Comparison of ENCODE assay signal across 2 cellular contexts in genomic region chr17:64410750-64411490, GRCh38.
TF ChIP-seq lines count a peak whose summit lies in the region.

No MANE protein-coding gene starts in this region.

TF ChIP-seq in A549, 52 proteins besides CTCF, POLR2A, EP300 and RAD21 (continued from another document):
- TF ChIP-seq MYC (IDR thresholded peaks at IDR 0.05; ENCODE audit: borderline replicate concordance, low read length) (no peak), CHD4 (IDR thresholded peaks at IDR 0.05; ENCODE audit: borderline replicate concordance) (no peak), CEBPB (IDR thresholded peaks at IDR 0.05) (no peak), ZFP36 (IDR thresholded peaks at IDR 0.05; ENCODE audit: borderline replicate concordance, partially characterized antibody) (no peak)

TF ChIP-seq in HEK293, 187 proteins besides CTCF, POLR2A, EP300 and RAD21 (continued from another document):
- TF ChIP-seq HIC1 (tag by site-specific recombination; IDR thresholded peaks at IDR 0.05) (peak; percentile 83), MEIS1 (CRISPR knock-in tag; IDR thresholded peaks at IDR 0.05; ENCODE audit: borderline replicate concordance) (no peak), KLF8 (tag by site-specific recombination; IDR thresholded peaks at IDR 0.05) (no peak), ZFHX2 (tag by site-specific recombination; conservative IDR thresholded peaks at IDR 0.05) (peak; percentile 82), EGR2 (tag by site-specific recombination; IDR thresholded peaks at IDR 0.05; ENCODE audit: low read depth) (peak; percentile 73)
